Comparison of ENCODE assay signal across 9 cellular contexts in the genomic region with DNA sequence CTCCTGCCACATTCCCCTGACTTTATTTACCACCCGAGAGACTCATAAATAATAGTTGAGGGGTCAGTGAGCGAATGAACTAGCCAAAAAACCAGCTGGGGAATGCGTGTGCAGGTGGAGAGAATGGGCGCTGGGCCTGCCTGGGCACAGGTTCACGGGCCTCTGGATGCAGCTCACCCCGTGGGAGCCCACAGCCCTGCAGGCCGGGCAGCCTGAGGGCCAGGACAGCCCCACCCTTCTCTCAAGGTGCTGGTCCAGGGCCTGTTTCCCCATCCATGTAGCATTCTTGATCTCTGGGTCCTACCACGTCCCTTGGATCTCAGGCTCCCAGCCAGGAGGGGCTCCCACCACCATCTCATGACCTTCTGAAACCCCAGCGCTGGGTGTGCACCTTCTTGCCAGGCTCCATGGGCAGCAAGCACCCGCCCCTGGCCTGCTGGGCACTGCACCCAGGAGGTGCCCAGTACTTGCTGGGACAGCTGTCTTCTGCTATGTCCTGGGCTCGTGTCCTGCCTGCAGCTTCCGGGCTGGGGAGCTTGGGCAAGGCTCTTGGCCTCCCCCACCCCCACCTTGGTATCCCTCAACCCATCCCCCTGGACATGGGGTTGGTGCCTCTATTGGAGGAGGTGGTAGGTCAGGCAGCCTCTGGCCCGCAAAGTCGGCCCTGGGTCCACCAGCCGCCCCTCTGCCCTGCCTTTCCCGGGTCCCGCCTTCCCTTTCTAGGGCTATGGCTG. TPM values are rescaled to one million over a fixed set of nuclear protein-coding genes. Genes with fewer than 3 reads are reported as not detected.
"Had no signal": no experiment of that assay in that cellular context is flagged by ENCODE, and none has a peak within 500 bp of the region (broad histone marks: within the 10 kb centered on the region; RNA-seq: fewer than 3 reads in every experiment).

No MANE protein-coding gene starts in this region.

- DNase-seq: HFFc6, KG1 had no signal

- H3K27ac ChIP-seq: HL-60 had no signal

- H3K9me3 ChIP-seq: HAP-1 had no signal

- H3K36me3 ChIP-seq: HAP-1 had no signal

- H3K4me1 ChIP-seq: HAP-1 had no signal

- H3K4me2 ChIP-seq: GM23338 had no signal

- H3K4me3 ChIP-seq: GM23338, HAP-1 had no signal

- FAIRE-seq: HepG2 had no signal

RNA-seq across cellular contexts. Expression of a gene that starts 43.1 kb away (rescaled TPM):
- total RNA-seq: GM23338, H4, H7, HepG2 had no signal
- polyA plus RNA-seq: GM23338, HepG2, IgD-negative memory B cell had no signal
